In genomic region chr10:77925410-77925794, GRCh38 we compare ENCODE assay signal across 8 cellular contexts. TPM values are rescaled to one million over a fixed set of nuclear protein-coding genes. Genes with fewer than 3 reads are reported as not detected.
DNase-seq lines count a peak whose midpoint lies in the region; ATAC-seq, FAIRE-seq and TF ChIP-seq lines count a peak whose summit lies in the region.

No MANE protein-coding gene starts in this region.

- H3K4me2 ChIP-seq in HepG2 (ENCODE audit: low read depth, low read length), result peak overlapping the region; percentile 87

- POLR2A ChIA-PET in CD4-positive, alpha-beta memory T cell (lab: Charles Lee; ENCODE audit: partially characterized antibody), result no interaction called here
- POLR2A ChIA-PET in HepG2 (lab: Yijun Ruan, JAX), result interaction anchor here (1.6 to 2.9 kb wide), 4 partner anchors 14 to 64 kb away, joined by 6 to 10 read pairs (median 8); no protein-coding TSS in a partner anchor

- WGBS in HepG2 (ENCODE audit: low lambda C conversion rate), result 20% methylated on average over 7 of the region's 7 CpGs
- 4% methylated on average over 7 of the region's 7 CpGs for whole genome bisulfite sequencing in suprapubic skin

- no peaks in the 10 kb centered on the region for H3K36me3 ChIP-seq in CD4-positive, alpha-beta memory T cell (ENCODE audit: insufficient read depth, low read length)
- no peaks in the 10 kb centered on the region; a peak in 1 of 5 replicates for H3K36me3 ChIP-seq in HepG2 (replicated peaks in 1 of 2; ENCODE audit: control insufficient read depth in 1 of 2, insufficient read depth in 2 of 2, low read length in 2 of 2)
- H3K36me3 ChIP-seq in suprapubic skin, result no peaks in the 10 kb centered on the region

- peak overlapping the region; percentile 58 to 88 (median 74) for H3K4me3 Mint-ChIP-seq in CD4-positive, alpha-beta memory T cell

- no peak overlapping the region for H3K27ac ChIP-seq in CD4-positive, alpha-beta memory T cell (ENCODE audit: low read depth, low read length)
- H3K27ac ChIP-seq in HepG2 (ENCODE audit: extremely low read length, insufficient read depth, low read length), result no peak overlapping the region
- peak overlapping the region; percentile 86 for H3K27ac ChIP-seq in suprapubic skin

- ATAC-seq in HepG2 (peak; percentile 22), HG03342 (IDR thresholded peaks at IDR 0.05; ENCODE audit: unreplicated experiment) (no peak)

- intact Hi-C loops in CD4-positive, alpha-beta memory T cell (cut with micrococcal nuclease), result no loop called here
- intact Hi-C loops in HepG2 (cut with micrococcal nuclease; ENCODE audit: unreplicated experiment), result loop anchor here (5.0 kb wide), 2 partner anchors 47 to 78 kb away; no protein-coding TSS in a partner anchor

- CTCF ChIA-PET in CD4-positive, alpha-beta memory T cell (lab: Charles Lee; ENCODE audit: partially characterized antibody), result no interaction called here
- CTCF ChIA-PET in HepG2 (lab: Yijun Ruan, JAX; ENCODE audit: low intra/inter-chr PET ratio, low total read pairs), result interaction anchor here (1.8 kb wide), 1 partner anchor 79 kb away, joined by 5 read pairs; no protein-coding TSS in a partner anchor

- peaks cover 6 to 16% (median 12%) of the 10 kb centered on the region in 4 donors for H3K4me1 Mint-ChIP-seq in CD4-positive, alpha-beta memory T cell

- H3K79me2 ChIP-seq in HepG2 (ENCODE audit: insufficient read depth, low read length), result peaks cover 56% of the 10 kb centered on the region

- FAIRE-seq in HepG2 (lab: Jason Lieb, UNC) (peak; percentile 4), D721Med (lab: Jason Lieb, UNC) (no peak)

- H3K4me3 ChIP-seq in CD4-positive, alpha-beta memory T cell (ENCODE audit: low read length in 2 of 2), result no peak overlapping the region
- H3K4me3 ChIP-seq in LNCaP clone FGC (ENCODE audit: low read depth, low read length) (peak overlapping the region; percentile 65), choroid plexus epithelial cell (ENCODE audit: low read depth, low read length) (peak overlapping the region; percentile 65), HepG2 (replicated peaks in 1 of 3; ENCODE audit: insufficient read depth in 1 of 3, low read depth in 2 of 3, low read length in 3 of 3) (peak overlapping the region; percentile 73 to 92 (median 89)), suprapubic skin (peak overlapping the region; percentile 89)

- H3K27me3 ChIP-seq in CD4-positive, alpha-beta memory T cell (ENCODE audit: insufficient read depth, low read length), result peaks cover 9% of the 10 kb centered on the region
- no peaks in the 10 kb centered on the region for H3K27me3 ChIP-seq in HepG2 (ENCODE audit: control insufficient read depth in 1 of 2, insufficient read depth in 2 of 2, low read length in 2 of 2)
- no peaks in the 10 kb centered on the region for H3K27me3 ChIP-seq in suprapubic skin

- TF ChIP-seq CTCF in LNCaP clone FGC (IDR thresholded peaks at IDR 0.05; ENCODE audit: control insufficient read depth, extremely low read depth, insufficient read depth) (no peak), choroid plexus epithelial cell (conservative IDR thresholded peaks at IDR 0.05; ENCODE audit: low read depth, low read length) (no peak), HepG2 (CRISPR knock-in tag; IDR thresholded peaks at IDR 0.05) (no peak), suprapubic skin (IDR thresholded peaks at IDR 0.05) (no peak), D721Med (IDR thresholded peaks at IDR 0.05; ENCODE audit: insufficient read depth, missing control alignments) (no peak)

- no peak for DNase-seq in CD4-positive, alpha-beta memory T cell
- DNase-seq in LNCaP clone FGC (ENCODE audit: low read depth) (no peak), choroid plexus epithelial cell (ENCODE audit: low read depth) (peak; percentile 37), HepG2 (ENCODE audit: low spot score) (no peak), suprapubic skin (ENCODE audit: low spot score in 2 of 2) (no peak), D721Med (ENCODE audit: insufficient read length, low spot score) (no peak)
- no peak for DNase-seq in stimulated activated CD4-positive, alpha-beta T cell treated with anti-CD3 and anti-CD28 coated beads, Interleukin-1b, Interleukin-23, amount 100 ng/mL, for 48 hours

- no peak overlapping the region for H3K27ac Mint-ChIP-seq in CD4-positive, alpha-beta memory T cell

- BruUV-seq in HepG2 (replicated peaks; lab: Mats Ljungman, UMichigan), result no TSS peak

- peak overlapping the region; percentile 76 for H3K9ac ChIP-seq in HepG2 (ENCODE audit: insufficient read depth, low read depth, low read length)

- no peak overlapping the region for H2AFZ ChIP-seq in HepG2 (ENCODE audit: low read length)

- in situ Hi-C loops in HepG2 (cut with HindIII; ENCODE audit: extremely low pct_ligation_motif_present, low pct_unique_long_range_greater_than_20kb), result no loop called here

- peaks cover 0 to 3% of the 10 kb centered on the region in 2 donors for H3K36me3 Mint-ChIP-seq in CD4-positive, alpha-beta memory T cell

- H4K20me1 ChIP-seq in HepG2 (ENCODE audit: insufficient read depth, low read length), result peaks cover 6% of the 10 kb centered on the region

- H3K9me3 Mint-ChIP-seq in CD4-positive, alpha-beta memory T cell, result no peaks in the 10 kb centered on the region

- TF ChIP-seq EP300 in HepG2 (IDR thresholded peaks at IDR 0.05; ENCODE audit: low read depth in 2 of 2, low read length in 2 of 2) (no peak), HepG2 (CRISPR knock-in tag; IDR thresholded peaks at IDR 0.05; ENCODE audit: borderline replicate concordance) (no peak), suprapubic skin (IDR thresholded peaks at IDR 0.05) (no peak)

- no peak for TF ChIP-seq POLR2A in HepG2 (IDR thresholded peaks at IDR 0.05; ENCODE audit: insufficient read depth in 1 of 2, low read depth in 2 of 2, low read length in 2 of 2)
- no peak for TF ChIP-seq POLR2A in suprapubic skin (IDR thresholded peaks at IDR 0.05)

- no peak for TF ChIP-seq RAD21 in HepG2 (CRISPR knock-in tag; IDR thresholded peaks at IDR 0.05)

- peaks cover 17% of the 10 kb centered on the region for H3K4me1 ChIP-seq in CD4-positive, alpha-beta memory T cell (ENCODE audit: insufficient read depth, low read length)
- peaks cover 67% of the 10 kb centered on the region for H3K4me1 ChIP-seq in HepG2 (ENCODE audit: insufficient read depth, low read length)
- peaks cover 54% of the 10 kb centered on the region for H3K4me1 ChIP-seq in suprapubic skin

- H3K27me3 Mint-ChIP-seq in CD4-positive, alpha-beta memory T cell, result peaks cover 26 to 31% of the 10 kb centered on the region in 2 donors

- H3K9me3 ChIP-seq in CD4-positive, alpha-beta memory T cell (ENCODE audit: control insufficient read depth in 1 of 2, low read length in 2 of 2), result no peaks in the 10 kb centered on the region
- H3K9me3 ChIP-seq in HepG2 (ENCODE audit: low read length), result no peaks in the 10 kb centered on the region
- H3K9me3 ChIP-seq in suprapubic skin, result no peaks in the 10 kb centered on the region

TF ChIP-seq in HepG2, 621 proteins besides CTCF, POLR2A, EP300 and RAD21:
- peak; percentile 21; the same call in 1 of the 2 replicates for TF ChIP-seq SALL1 (CRISPR knock-in tag; IDR thresholded peaks at IDR 0.05)
- no peak for TF ChIP-seq ZNF451 (CRISPR knock-in tag; IDR thresholded peaks at IDR 0.05)
- no peak for TF ChIP-seq SMC3 (IDR thresholded peaks at IDR 0.05; ENCODE audit: low read length)
- TF ChIP-seq ZNF550 (CRISPR knock-in tag; IDR thresholded peaks at IDR 0.05; ENCODE audit: borderline replicate concordance), result 0 out of 2 replicates have a peak, but pooled peaks have one; percentile 43
- no peak for TF ChIP-seq ZNF543 (CRISPR knock-in tag; IDR thresholded peaks at IDR 0.05)
- no peak for TF ChIP-seq LCORL (IDR thresholded peaks at IDR 0.05)
- TF ChIP-seq LCORL (CRISPR knock-in tag; IDR thresholded peaks at IDR 0.05), result 0 out of 2 replicates have a peak, but pooled peaks have one; percentile 14
- TF ChIP-seq HDAC2 (CRISPR knock-in tag; IDR thresholded peaks at IDR 0.05), result peak; percentile 32; the same call in 1 of the 2 replicates
- TF ChIP-seq ZNF121 (CRISPR knock-in tag; IDR thresholded peaks at IDR 0.05), result 0 out of 2 replicates have a peak, but pooled peaks have one; percentile 48
- peak; percentile 85 for TF ChIP-seq ZNF143 (CRISPR knock-in tag; IDR thresholded peaks at IDR 0.05)
- 0 out of 2 replicates have a peak, but pooled peaks have one; percentile 9 for TF ChIP-seq MXD3 (CRISPR knock-in tag; IDR thresholded peaks at IDR 0.05)
- peak; percentile 38; the same call in 1 of the 2 replicates for TF ChIP-seq RCOR2 (CRISPR knock-in tag; IDR thresholded peaks at IDR 0.05)
- TF ChIP-seq SAP130 (CRISPR knock-in tag; IDR thresholded peaks at IDR 0.05; ENCODE audit: low read depth), result peak; percentile 37

RNA-seq across cellular contexts. Expression of gene DLG5, which starts 1.2 kb away (rescaled TPM):
- 1 to 10 TPM; 2.7 to 3.2 TPM for total RNA-seq in CD4-positive, alpha-beta memory T cell
- under 1 TPM in 1 of 2 donors, not detected in 1; 0.13 TPM for polyA plus RNA-seq in CD4-positive, alpha-beta memory T cell
- total RNA-seq in HepG2 (2016; rRNA removed; fragmentation: Illumina TruSeq; extraction: Trizol) (15.1 and 15.5 TPM in 2 replicates), suprapubic skin (100 to 1,000 TPM; 117 to 196 (median 147) TPM)
- total RNA-seq in HepG2 (2016; cell fraction: cytosol; rRNA removed; fragmentation: Illumina TruSeq; extraction: Trizol; ENCODE audit: low read depth), result 4.8 and 5.9 TPM in 2 replicates
- 13.9 and 15.8 TPM in 2 replicates for total RNA-seq in HepG2 (2016; cell fraction: insoluble cytoplasmic fraction; rRNA removed; fragmentation: Illumina TruSeq; extraction: Trizol)
- total RNA-seq in HepG2 (2016; cell fraction: membrane; rRNA removed; fragmentation: Illumina TruSeq; extraction: Trizol), result 6.6 and 7.8 TPM in 2 replicates
- total RNA-seq in HepG2 (2016; cell fraction: nucleus; rRNA removed; fragmentation: Illumina TruSeq; extraction: Trizol), result 18.8 and 22.2 TPM in 2 replicates
- polyA plus RNA-seq in HepG2 (2011; rRNA removed), result 18.2 and 20.9 TPM in 2 replicates
- polyA plus RNA-seq in HepG2 (2011; cell fraction: cytosol; rRNA removed), result 11.7 and 13.7 TPM in 2 replicates
- 164 and 167 TPM in 2 replicates for polyA plus RNA-seq in HepG2 (2011; cell fraction: nucleus; rRNA removed)
- polyA plus RNA-seq in HepG2 (2012), result 15.1 and 34.9 TPM in 2 replicates
- polyA plus RNA-seq in HepG2 (2016; cell fraction: cytosol; fragmentation: Illumina TruSeq; extraction: Trizol; ENCODE audit: low read depth), result 1.1 TPM in 2 replicates
- polyA plus RNA-seq in HepG2 (2016; cell fraction: insoluble cytoplasmic fraction; fragmentation: Illumina TruSeq; extraction: Trizol; ENCODE audit: low read depth), result 16.9 and 19.7 TPM in 2 replicates
- 3.0 and 4.2 TPM in 2 replicates for polyA plus RNA-seq in HepG2 (2016; cell fraction: membrane; fragmentation: Illumina TruSeq; extraction: Trizol; ENCODE audit: low read depth)
- 49.2 and 54.4 TPM in 2 replicates for polyA plus RNA-seq in HepG2 (2016; cell fraction: nucleus; fragmentation: Illumina TruSeq; extraction: Trizol; ENCODE audit: insufficient read depth, low read depth)
- 19.1 and 24.2 TPM in 2 replicates for polyA minus RNA-seq in HepG2 (2011; rRNA and poly(A)+ RNA removed; ENCODE audit: low replicate concordance)
- 12.4 and 14.9 TPM in 2 replicates for polyA minus RNA-seq in HepG2 (2011; cell fraction: cytosol; rRNA and poly(A)+ RNA removed)
- 29.7 and 35.3 TPM in 2 replicates for polyA minus RNA-seq in HepG2 (2011; cell fraction: nucleus; rRNA and poly(A)+ RNA removed)

Comparison
In these comparisons a context has a peak if more than half of its experiments do, and no peak if none do; other contexts are left out.
1. H3K4me3 ChIP-seq: peak in LNCaP clone FGC (single experiment), choroid plexus epithelial cell (single experiment), HepG2 (3 of 3) and suprapubic skin (single experiment); none in CD4-positive, alpha-beta memory T cell (0 of 2).